ENCODE assay signal across 9 cellular contexts in the genomic region with DNA sequence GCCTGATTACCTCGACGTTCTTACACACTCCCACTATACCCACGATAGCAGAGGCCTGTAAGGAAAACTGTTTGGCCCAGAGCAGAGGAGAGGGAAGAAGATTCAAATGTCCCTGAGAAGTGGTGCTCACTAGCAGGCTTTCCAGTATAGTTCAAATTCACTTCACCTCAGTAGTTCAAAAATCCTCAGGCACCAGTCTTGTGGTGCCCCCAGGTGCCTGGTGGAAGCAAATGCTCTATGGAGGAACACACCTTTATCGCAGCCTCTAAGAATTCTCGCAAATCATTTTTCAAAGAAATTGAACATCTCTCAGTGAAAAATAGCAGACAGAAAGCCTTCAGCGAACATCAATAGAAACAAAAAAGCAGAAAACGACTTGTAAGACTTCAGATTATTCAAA. TPM values are rescaled to one million over a fixed set of nuclear protein-coding genes. Genes with fewer than 3 reads are reported as not detected.
DNase-seq lines count a peak whose midpoint lies in the region; ATAC-seq and TF ChIP-seq lines count a peak whose summit lies in the region.
"Had no signal": no experiment of that assay in that cellular context is flagged by ENCODE, and none has a peak within 500 bp of the region (broad histone marks: within the 10 kb centered on the region; RNA-seq: fewer than 3 reads in every experiment).

No MANE protein-coding gene starts in this region.

- intact Hi-C loops in transverse colon (cut with DNase I; ENCODE audit: low total_unique reads) (no loop called here), sigmoid colon (cut with DNase I) (no loop called here)

- H3K79me2 ChIP-seq in GM23248 (ENCODE audit: insufficient read depth): no peaks in the 10 kb centered on the region

- TF ChIP-seq CTCF in BE2C (IDR thresholded peaks at IDR 0.05; ENCODE audit: low read depth, low read length) (peak; percentile 27), right atrium auricular region (IDR thresholded peaks at IDR 0.05) (peak; percentile 22 to 54), mesothelial cell of epicardium (IDR thresholded peaks at IDR 0.05; ENCODE audit: unreplicated experiment) (no peak), transverse colon (IDR thresholded peaks at IDR 0.05) (peak in 2 of 5 experiments; percentile 12 to 14), sigmoid colon (IDR thresholded peaks at IDR 0.05) (no peak)

- no peaks in the 10 kb centered on the region for H3F3A ChIP-seq in GM23248 (ENCODE audit: insufficient read depth)

- H3K4me1 Mint-ChIP-seq in mesothelial cell of epicardium: no peaks in the 10 kb centered on the region

- no peaks in the 10 kb centered on the region for H3K36me3 Mint-ChIP-seq in mesothelial cell of epicardium

- in situ Hi-C loops in GM23248 (cut with MboI): no loop called here
- in situ Hi-C loops in transverse colon (cut with MboI; ENCODE audit: low pct_ligation_motif_present in 1 of 4, low pct_unique_long_range_greater_than_20kb in 1 of 4, low sequenced_read_pairs in 3 of 4): loop anchor here in 1 of 4 donors (25.0 kb wide), 1 partner anchor 719 kb away; no protein-coding TSS in a partner anchor

- H3K27me3 Mint-ChIP-seq in mesothelial cell of epicardium (ENCODE audit: low read depth): no peaks in the 10 kb centered on the region

- H3K36me3 ChIP-seq in BE2C (no peaks in the 10 kb centered on the region), GM23248 (ENCODE audit: low read depth) (no peaks in the 10 kb centered on the region), right atrium auricular region (no peaks in the 10 kb centered on the region), transverse colon (no peaks in the 10 kb centered on the region), sigmoid colon (no peaks in the 10 kb centered on the region)
- H3K36me3 ChIP-seq: SJSA1 had no signal

- no peaks in the 10 kb centered on the region for H3K4me1 ChIP-seq in BE2C
- no peaks in the 10 kb centered on the region for H3K4me1 ChIP-seq in GM23248 (ENCODE audit: insufficient read depth)
- H3K4me1 ChIP-seq in right atrium auricular region: no peaks in the 10 kb centered on the region
- no peaks in the 10 kb centered on the region for H3K4me1 ChIP-seq in transverse colon
- no peaks in the 10 kb centered on the region for H3K4me1 ChIP-seq in sigmoid colon
- H3K4me1 ChIP-seq: SJSA1 had no signal

- H2AFZ ChIP-seq in GM23248: no peak overlapping the region

- H3K4me2 ChIP-seq in GM23248 (ENCODE audit: unreplicated experiment): no peak overlapping the region

- H3K27ac ChIP-seq in GM23248: no peak overlapping the region
- H3K27ac ChIP-seq in right atrium auricular region: no peak overlapping the region
- H3K27ac ChIP-seq in transverse colon: no peak overlapping the region
- no peak overlapping the region for H3K27ac ChIP-seq in sigmoid colon
- H3K27ac ChIP-seq: SJSA1 had no signal

- peaks cover 41% of the 10 kb centered on the region for H3K9me3 Mint-ChIP-seq in mesothelial cell of epicardium

- no peak overlapping the region for H3K9ac ChIP-seq in GM23248

- no peak overlapping the region for H3K4me3 Mint-ChIP-seq in mesothelial cell of epicardium

- WGBS in GM23248 (ENCODE audit: low coverage in 1 of 2, low lambda C conversion rate in 2 of 2, missing lambda C conversion rate in 2 of 2), 2 experiments: 75 to 83% methylated on average over 7 of the region's 7 CpGs
- WGBS in transverse colon (ENCODE audit: low coverage in 1 of 2), 2 donors: 35 to 57% methylated on average over 5 to 7 of the region's 7 CpGs
- WGBS in sigmoid colon, 2 donors: 27 to 63% methylated on average over 7 of the region's 7 CpGs

- DNase-seq in BE2C (no peak), GM23248 (peak; percentile 31), right atrium auricular region (ENCODE audit: low spot score) (no peak), mesothelial cell of epicardium (ENCODE audit: low spot score in 2 of 2, unreplicated experiment in 2 of 2) (no peak), transverse colon (no peak), sigmoid colon (no peak)

- H3K9me2 ChIP-seq in GM23248 (ENCODE audit: insufficient read depth): no peaks in the 10 kb centered on the region

- TF ChIP-seq POLR2A in transverse colon (IDR thresholded peaks at IDR 0.05) (no peak), GM18505 (IDR thresholded peaks at IDR 0.05; ENCODE audit: borderline replicate concordance, extremely low read depth, insufficient read depth, insufficient read length) (no peak), sigmoid colon (IDR thresholded peaks at IDR 0.05) (no peak)

- TF ChIP-seq EP300 in transverse colon (IDR thresholded peaks at IDR 0.05; ENCODE audit: low read depth) (no peak), sigmoid colon (IDR thresholded peaks at IDR 0.05) (no peak)

- H3K9me3 ChIP-seq in BE2C: no peaks in the 10 kb centered on the region
- H3K9me3 ChIP-seq in GM23248 (ENCODE audit: low read depth): no peaks in the 10 kb centered on the region
- H3K9me3 ChIP-seq in right atrium auricular region: peaks cover 0 to 8% of the 10 kb centered on the region in 2 donors
- no peaks in the 10 kb centered on the region for H3K9me3 ChIP-seq in transverse colon
- H3K9me3 ChIP-seq in sigmoid colon: no peaks in the 10 kb centered on the region
- H3K9me3 ChIP-seq: SJSA1 had no signal

- ATAC-seq in SK-N-SH treated with all-trans-retinoic acid at 6 μM for 48 hours (peak; percentile 81), GM18505 (IDR thresholded peaks at IDR 0.05; ENCODE audit: unreplicated experiment) (no peak)

- H3K27me3 ChIP-seq in BE2C (no peaks in the 10 kb centered on the region), GM23248 (replicated peaks; ENCODE audit: insufficient read depth) (no peaks in the 10 kb centered on the region), right atrium auricular region (no peaks in the 10 kb centered on the region), transverse colon (no peaks in the 10 kb centered on the region), sigmoid colon (no peaks in the 10 kb centered on the region)
- H3K27me3 ChIP-seq: SJSA1 had no signal

- H3K4me3 ChIP-seq in BE2C (ENCODE audit: low read depth, low read length) (no peak overlapping the region), GM23248 (no peak overlapping the region), right atrium auricular region (no peak overlapping the region), transverse colon (no peak overlapping the region), sigmoid colon (no peak overlapping the region)
- H3K4me3 ChIP-seq: SJSA1 had no signal

- H3K27ac Mint-ChIP-seq in mesothelial cell of epicardium: no peak overlapping the region

- no peaks in the 10 kb centered on the region for H4K20me1 ChIP-seq in GM23248 (ENCODE audit: insufficient read depth)

TF ChIP-seq in SK-N-SH treated with all-trans-retinoic acid at 6 μM for 48 hours, 23 proteins besides CTCF, POLR2A, EP300 and RAD21 (continues in another document):
- TF ChIP-seq TCF4 (CRISPR knock-in tag; IDR thresholded peaks at IDR 0.05; ENCODE audit: borderline replicate concordance) (no peak), ZNF565 (CRISPR knock-in tag; conservative IDR thresholded peaks at IDR 0.05; ENCODE audit: low read depth) (no peak), ZFP3 (CRISPR knock-in tag; IDR thresholded peaks at IDR 0.05) (no peak), ISL1 (CRISPR knock-in tag; IDR thresholded peaks at IDR 0.05) (no peak), SNAI2 (CRISPR knock-in tag; IDR thresholded peaks at IDR 0.05) (no peak)
- TF ChIP-seq, protein P1, sequence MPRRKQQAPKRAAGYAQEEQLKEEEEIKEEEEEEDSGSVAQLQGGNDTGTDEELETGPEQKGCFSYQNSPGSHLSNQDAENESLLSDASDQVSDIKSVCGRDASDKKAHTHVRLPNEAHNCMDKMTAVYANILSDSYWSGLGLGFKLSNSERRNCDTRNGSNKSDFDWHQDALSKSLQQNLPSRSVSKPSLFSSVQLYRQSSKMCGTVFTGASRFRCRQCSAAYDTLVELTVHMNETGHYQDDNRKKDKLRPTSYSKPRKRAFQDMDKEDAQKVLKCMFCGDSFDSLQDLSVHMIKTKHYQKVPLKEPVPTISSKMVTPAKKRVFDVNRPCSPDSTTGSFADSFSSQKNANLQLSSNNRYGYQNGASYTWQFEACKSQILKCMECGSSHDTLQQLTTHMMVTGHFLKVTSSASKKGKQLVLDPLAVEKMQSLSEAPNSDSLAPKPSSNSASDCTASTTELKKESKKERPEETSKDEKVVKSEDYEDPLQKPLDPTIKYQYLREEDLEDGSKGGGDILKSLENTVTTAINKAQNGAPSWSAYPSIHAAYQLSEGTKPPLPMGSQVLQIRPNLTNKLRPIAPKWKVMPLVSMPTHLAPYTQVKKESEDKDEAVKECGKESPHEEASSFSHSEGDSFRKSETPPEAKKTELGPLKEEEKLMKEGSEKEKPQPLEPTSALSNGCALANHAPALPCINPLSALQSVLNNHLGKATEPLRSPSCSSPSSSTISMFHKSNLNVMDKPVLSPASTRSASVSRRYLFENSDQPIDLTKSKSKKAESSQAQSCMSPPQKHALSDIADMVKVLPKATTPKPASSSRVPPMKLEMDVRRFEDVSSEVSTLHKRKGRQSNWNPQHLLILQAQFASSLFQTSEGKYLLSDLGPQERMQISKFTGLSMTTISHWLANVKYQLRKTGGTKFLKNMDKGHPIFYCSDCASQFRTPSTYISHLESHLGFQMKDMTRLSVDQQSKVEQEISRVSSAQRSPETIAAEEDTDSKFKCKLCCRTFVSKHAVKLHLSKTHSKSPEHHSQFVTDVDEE (CRISPR knock-in tag; IDR thresholded peaks at IDR 0.05): no peak
- TF ChIP-seq, protein P2, sequence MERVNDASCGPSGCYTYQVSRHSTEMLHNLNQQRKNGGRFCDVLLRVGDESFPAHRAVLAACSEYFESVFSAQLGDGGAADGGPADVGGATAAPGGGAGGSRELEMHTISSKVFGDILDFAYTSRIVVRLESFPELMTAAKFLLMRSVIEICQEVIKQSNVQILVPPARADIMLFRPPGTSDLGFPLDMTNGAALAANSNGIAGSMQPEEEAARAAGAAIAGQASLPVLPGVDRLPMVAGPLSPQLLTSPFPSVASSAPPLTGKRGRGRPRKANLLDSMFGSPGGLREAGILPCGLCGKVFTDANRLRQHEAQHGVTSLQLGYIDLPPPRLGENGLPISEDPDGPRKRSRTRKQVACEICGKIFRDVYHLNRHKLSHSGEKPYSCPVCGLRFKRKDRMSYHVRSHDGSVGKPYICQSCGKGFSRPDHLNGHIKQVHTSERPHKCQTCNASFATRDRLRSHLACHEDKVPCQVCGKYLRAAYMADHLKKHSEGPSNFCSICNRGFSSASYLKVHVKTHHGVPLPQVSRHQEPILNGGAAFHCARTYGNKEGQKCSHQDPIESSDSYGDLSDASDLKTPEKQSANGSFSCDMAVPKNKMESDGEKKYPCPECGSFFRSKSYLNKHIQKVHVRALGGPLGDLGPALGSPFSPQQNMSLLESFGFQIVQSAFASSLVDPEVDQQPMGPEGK (CRISPR knock-in tag; IDR thresholded peaks at IDR 0.05; ENCODE audit: borderline replicate concordance): no peak

RNA-seq across cellular contexts. Expression of a gene that starts 12.2 kb away (rescaled TPM):
- polyA plus RNA-seq in BE2C (2012; ENCODE audit: insufficient read depth, insufficient read length, low read depth): 11.4 TPM
- 12.8 and 15.8 TPM in 2 replicates for total RNA-seq in GM23248 (2014; rRNA removed; shearing (Covaris generic))
- polyA plus RNA-seq in GM23248 (2016; fragmentation: Nextera tagmentation; extraction: Ambion mirVana) (2.7 and 3.7 TPM in 2 replicates), sigmoid colon (10 to 100 TPM in 1 of 3 donors, 1 to 10 TPM in 2; 6.0 to 12.0 (median 6.5) TPM)
- total RNA-seq in right atrium auricular region (10 to 100 TPM; 10.2 to 21.0 TPM), mesothelial cell of epicardium (33.7 to 38.1 TPM (median 34.4 TPM) in 3 replicates), transverse colon (10 to 100 TPM; 14.6 to 25.5 (median 21.1) TPM), sigmoid colon (10 to 100 TPM in 3 of 4 donors, 1 to 10 TPM in 1; 10.0 to 27.0 (median 17.4) TPM)

Comparison
In these comparisons a context has a peak if more than half of its experiments do, and no peak if none do; other contexts are left out.
1. CTCF ChIP-seq: peak in BE2C (single experiment) and right atrium auricular region (2 of 2); none in mesothelial cell of epicardium (single experiment) and sigmoid colon (0 of 4).